Comparison of ENCODE assay signal across 20 cellular contexts in genomic region chr2:213559053-213559452, GRCh38.
"Had no signal": no experiment of that assay in that cellular context is flagged by ENCODE, and none has a peak within 500 bp of the region (broad histone marks: within the 10 kb centered on the region; RNA-seq: fewer than 3 reads in every experiment).

No MANE protein-coding gene starts in this region.

- ATAC-seq: Panc1, PC-3 had no signal

- H3K27ac ChIP-seq: HL-60, RWPE1, SK-N-MC had no signal

- FAIRE-seq: HTR-8/SVneo had no signal

- DNase-seq: KBM-7, NCI-H1092, NCI-H1105 treated with DMSO at 0.1 percent for 48 hours, NCI-H1417 treated with DMSO at 0.1 percent for 48 hours, NCI-H146, NCI-H1694 treated with DMSO at 0.1 percent for 48 hours, NCI-H2029, NCI-H2081 treated with DMSO at 0.1 percent for 48 hours, NCI-H2171 treated with DMSO at 0.1 percent for 48 hours, NCI-H345, NCI-H446 treated with DMSO at 0.1 percent for 48 hours, NCI-H510A treated with DMSO at 0.1 percent for 48 hours, NCI-H526, NCI-H774, PC-3 had no signal

- H3K4me3 ChIP-seq: SK-N-MC had no signal
